1 cellular context compared by ENCODE assay signal in the genomic region with DNA sequence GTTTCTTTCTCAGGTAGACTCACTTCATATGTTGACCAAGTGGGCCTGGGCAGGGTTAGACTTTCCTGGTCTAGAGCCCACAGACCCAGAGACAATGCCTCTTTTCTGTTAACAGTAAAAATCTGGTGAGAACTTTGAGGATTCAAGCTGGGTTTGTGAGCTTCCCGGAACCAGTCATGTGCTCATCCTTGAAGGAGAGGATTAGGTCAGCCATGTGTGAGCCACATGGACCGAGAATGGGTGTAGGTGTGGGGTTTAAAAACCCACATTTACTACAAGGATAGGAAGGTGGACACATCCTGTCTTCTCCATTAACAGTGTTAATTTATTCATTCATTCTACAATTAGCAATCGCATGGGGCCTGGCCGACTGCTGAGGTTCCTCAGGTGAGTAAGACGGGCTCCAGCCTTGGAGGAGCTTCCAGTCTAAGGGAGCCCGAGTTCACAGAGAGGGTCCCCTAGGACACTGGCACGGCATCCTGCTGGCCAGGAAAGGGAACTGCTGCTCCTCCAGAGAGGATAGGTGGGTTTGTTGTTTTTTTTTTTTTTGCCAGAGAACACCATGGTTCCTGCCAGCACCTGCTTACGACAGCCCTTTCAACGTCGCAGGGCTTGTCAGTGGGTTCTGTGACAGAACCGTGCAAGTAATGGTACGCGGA.
TF ChIP-seq lines count a peak whose summit lies in the region.

No MANE protein-coding gene starts in this region.

TF ChIP-seq in GM12878, 131 proteins besides CTCF, POLR2A, EP300 and RAD21 (continued from another document):
- TF ChIP-seq NRF1 (conservative IDR thresholded peaks at IDR 0.05; ENCODE audit: low read depth, low read length) (no peak), NFYA (IDR thresholded peaks at IDR 0.05; ENCODE audit: borderline replicate concordance, low read depth, low read length) (no peak), ZNF384 (IDR thresholded peaks at IDR 0.05; ENCODE audit: borderline replicate concordance, low read depth, low read length) (no peak), TCF3 (IDR thresholded peaks at IDR 0.05; ENCODE audit: borderline replicate concordance, insufficient read depth, low read depth, low read length) (no peak), MXI1 (IDR thresholded peaks at IDR 0.05; ENCODE audit: low read depth, low read length) (no peak)
- TF ChIP-seq, protein P1, sequence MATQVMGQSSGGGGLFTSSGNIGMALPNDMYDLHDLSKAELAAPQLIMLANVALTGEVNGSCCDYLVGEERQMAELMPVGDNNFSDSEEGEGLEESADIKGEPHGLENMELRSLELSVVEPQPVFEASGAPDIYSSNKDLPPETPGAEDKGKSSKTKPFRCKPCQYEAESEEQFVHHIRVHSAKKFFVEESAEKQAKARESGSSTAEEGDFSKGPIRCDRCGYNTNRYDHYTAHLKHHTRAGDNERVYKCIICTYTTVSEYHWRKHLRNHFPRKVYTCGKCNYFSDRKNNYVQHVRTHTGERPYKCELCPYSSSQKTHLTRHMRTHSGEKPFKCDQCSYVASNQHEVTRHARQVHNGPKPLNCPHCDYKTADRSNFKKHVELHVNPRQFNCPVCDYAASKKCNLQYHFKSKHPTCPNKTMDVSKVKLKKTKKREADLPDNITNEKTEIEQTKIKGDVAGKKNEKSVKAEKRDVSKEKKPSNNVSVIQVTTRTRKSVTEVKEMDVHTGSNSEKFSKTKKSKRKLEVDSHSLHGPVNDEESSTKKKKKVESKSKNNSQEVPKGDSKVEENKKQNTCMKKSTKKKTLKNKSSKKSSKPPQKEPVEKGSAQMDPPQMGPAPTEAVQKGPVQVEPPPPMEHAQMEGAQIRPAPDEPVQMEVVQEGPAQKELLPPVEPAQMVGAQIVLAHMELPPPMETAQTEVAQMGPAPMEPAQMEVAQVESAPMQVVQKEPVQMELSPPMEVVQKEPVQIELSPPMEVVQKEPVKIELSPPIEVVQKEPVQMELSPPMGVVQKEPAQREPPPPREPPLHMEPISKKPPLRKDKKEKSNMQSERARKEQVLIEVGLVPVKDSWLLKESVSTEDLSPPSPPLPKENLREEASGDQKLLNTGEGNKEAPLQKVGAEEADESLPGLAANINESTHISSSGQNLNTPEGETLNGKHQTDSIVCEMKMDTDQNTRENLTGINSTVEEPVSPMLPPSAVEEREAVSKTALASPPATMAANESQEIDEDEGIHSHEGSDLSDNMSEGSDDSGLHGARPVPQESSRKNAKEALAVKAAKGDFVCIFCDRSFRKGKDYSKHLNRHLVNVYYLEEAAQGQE (IDR thresholded peaks at IDR 0.05; ENCODE audit: low read depth, low read length) = no peak
